ENCODE assay signal across 27 cellular contexts in the genomic region with DNA sequence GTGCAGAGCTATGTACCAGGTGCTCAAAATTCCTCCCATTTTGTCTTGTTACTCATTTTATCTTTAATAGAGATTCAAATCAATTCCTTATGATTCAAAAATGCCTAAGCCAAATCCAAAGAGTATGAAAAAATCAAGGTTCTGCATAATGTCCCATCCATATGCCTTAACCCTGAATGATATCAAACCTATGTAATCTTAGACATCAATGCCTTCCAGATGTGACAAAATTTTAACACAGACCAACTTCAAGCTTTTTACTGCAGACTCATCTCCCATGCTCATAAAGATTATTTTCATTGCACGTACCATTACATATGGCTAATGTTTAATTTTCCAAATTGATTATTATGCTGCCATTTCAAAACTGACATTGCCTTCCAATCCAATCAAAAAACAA.
"Had no signal": no experiment of that assay in that cellular context is flagged by ENCODE, and none has a peak within 500 bp of the region (broad histone marks: within the 10 kb centered on the region; RNA-seq: fewer than 3 reads in every experiment).

No MANE protein-coding gene starts in this region.

- H3K27me3 Mint-ChIP-seq: dendritic cell treated with granulocyte-macrophage colony-stimulating factor and Interleukin-4, amounts not matched to agents 40 ng/mL and 50 ng/mL, for 4 days; effector memory CD8-positive, alpha-beta T cell; naive B cell had no signal

- DNase-seq: colonic mucosa; cortex of kidney; effector CD8-positive, alpha-beta T cell; effector memory CD8-positive, alpha-beta T cell; endodermal cell; erythroblast; esophagus squamous epithelium; foreskin fibroblast; foreskin melanocyte; gastrocnemius medialis; heart left ventricle; hypothalamus; left cardiac atrium; left lung; left ventricle myocardium superior; lower lobe of right lung; mesenchymal stem cell; mucosa of descending colon; naive B cell; naive thymus-derived CD8-positive, alpha-beta T cell had no signal

- H3K4me3 Mint-ChIP-seq: dendritic cell treated with granulocyte-macrophage colony-stimulating factor and Interleukin-4, amounts not matched to agents 40 ng/mL and 50 ng/mL, for 4 days; effector memory CD8-positive, alpha-beta T cell; endodermal cell; mesothelial cell of epicardium; naive B cell; naive thymus-derived CD8-positive, alpha-beta T cell had no signal

- FAIRE-seq: endometrium, islet of Langerhans, keratinocyte had no signal

- H3K4me1 Mint-ChIP-seq: naive B cell; naive thymus-derived CD8-positive, alpha-beta T cell had no signal

- H3K9me3 Mint-ChIP-seq: dendritic cell treated with granulocyte-macrophage colony-stimulating factor and Interleukin-4, amounts not matched to agents 40 ng/mL and 50 ng/mL, for 4 days; effector memory CD8-positive, alpha-beta T cell; endodermal cell; mesothelial cell of epicardium; naive B cell had no signal

- H3K27ac Mint-ChIP-seq: dendritic cell treated with granulocyte-macrophage colony-stimulating factor and Interleukin-4, amounts not matched to agents 40 ng/mL and 50 ng/mL, for 4 days; effector memory CD8-positive, alpha-beta T cell; endodermal cell; mesothelial cell of epicardium; naive B cell; naive thymus-derived CD8-positive, alpha-beta T cell had no signal

- H3K4me1 ChIP-seq: colonic mucosa, left lung, lower lobe of right lung had no signal

- H3K4me2 ChIP-seq: hepatocyte had no signal

- H2AFZ ChIP-seq: hepatocyte had no signal

- H3K4me3 ChIP-seq: colonic mucosa, esophagus squamous epithelium, gastrocnemius medialis, heart left ventricle, hepatocyte, left lung, lower lobe of right lung, mucosa of descending colon had no signal

- H3K36me3 Mint-ChIP-seq: mesothelial cell of epicardium; naive B cell; naive thymus-derived CD8-positive, alpha-beta T cell had no signal

- H3K36me3 ChIP-seq: colonic mucosa, esophagus squamous epithelium, gastrocnemius medialis, heart left ventricle, left lung, lower lobe of right lung had no signal

- H3K27ac ChIP-seq: colonic mucosa, epithelial cell of prostate, esophagus squamous epithelium, gastrocnemius medialis, heart left ventricle, hepatocyte, left lung, lower lobe of right lung had no signal

- H3K9me3 ChIP-seq: colonic mucosa, esophagus squamous epithelium, gastrocnemius medialis, heart left ventricle, left lung, lower lobe of right lung, mucosa of descending colon had no signal
